ENCODE assay signal across 21 cellular contexts in genomic region chr6:3245216-3245615, GRCh38. TPM values are rescaled to one million over a fixed set of nuclear protein-coding genes. Genes with fewer than 3 reads are reported as not detected.
A peak's percentile ranks its signal among the peaks of the same experiment; 100 is the strongest.
DNase-seq lines count a peak whose midpoint lies in the region; ATAC-seq, FAIRE-seq and TF ChIP-seq lines count a peak whose summit lies in the region.
"Had no signal": no experiment of that assay in that cellular context is flagged by ENCODE, and none has a peak within 500 bp of the region (broad histone marks: within the 10 kb centered on the region; RNA-seq: fewer than 3 reads in every experiment).

No MANE protein-coding gene starts in this region.

- no peak overlapping the region for H3K4ac ChIP-seq in mesenchymal stem cell (ENCODE audit: low read depth in 1 of 2, low read length in 2 of 2)

- no peaks in the 10 kb centered on the region for H3K27me3 Mint-ChIP-seq in brain

- ATAC-seq in HepG2 (peak; percentile 36), GM21737 (IDR thresholded peaks at IDR 0.05; ENCODE audit: unreplicated experiment) (no peak)

- H3K4me3 ChIP-seq in HepG2 (replicated peaks in 1 of 3; ENCODE audit: insufficient read depth in 1 of 3, low read depth in 2 of 3, low read length in 3 of 3) (no peak overlapping the region), mesenchymal stem cell (ENCODE audit: insufficient read depth in 1 of 2, low read depth in 1 of 2, low read length in 2 of 2) (no peak overlapping the region)
- H3K4me3 ChIP-seq: BLaER1, GM23248 had no signal

- TF ChIP-seq POLR2A in HepG2 (IDR thresholded peaks at IDR 0.05; ENCODE audit: insufficient read depth in 1 of 2, low read depth in 2 of 2, low read length in 2 of 2): no peak
- TF ChIP-seq POLR2A in GM12891 (IDR thresholded peaks at IDR 0.05; ENCODE audit: low read depth, low read length): no peak

- H3K27me3 ChIP-seq in HepG2 (ENCODE audit: control insufficient read depth in 1 of 2, insufficient read depth in 2 of 2, low read length in 2 of 2) (peaks cover 9 to 45% of the 10 kb centered on the region in 2 experiments; a peak in 3 of 5 replicates), mesenchymal stem cell (ENCODE audit: control insufficient read depth in 1 of 2, insufficient read depth in 1 of 2, low read length in 2 of 2) (peaks cover 0 to 39% of the 10 kb centered on the region in 2 experiments)
- H3K27me3 ChIP-seq: BLaER1 had no signal

- FAIRE-seq in HepG2 (lab: Jason Lieb, UNC) (no peak), GM12891 (lab: Jason Lieb, UNC) (no peak)
- FAIRE-seq: D721Med, GM12892, H1 had no signal

- peaks cover 42% of the 10 kb centered on the region for H3K4me1 ChIP-seq in HepG2 (ENCODE audit: insufficient read depth, low read length)
- peaks cover 20% of the 10 kb centered on the region for H3K4me1 ChIP-seq in mesenchymal stem cell (ENCODE audit: control insufficient read depth, insufficient read depth, low read depth, low read length)
- H3K4me1 ChIP-seq: BLaER1 had no signal

- in situ Hi-C loops in HepG2 (cut with HindIII; ENCODE audit: extremely low pct_ligation_motif_present, low pct_unique_long_range_greater_than_20kb) (loop anchor here (5.0 kb wide), 1 partner anchor 108 kb away; no protein-coding TSS in a partner anchor), ACHN (cut with HindIII; ENCODE audit: low pct_ligation_motif_present, low pct_unique_long_range_greater_than_20kb, low sequenced_read_pairs) (no loop called here)

- peaks cover 0 to 4% (median 0%) of the 10 kb centered on the region in 5 experiments for H3K9me3 Mint-ChIP-seq in brain
- H3K9me3 Mint-ChIP-seq: CD4-positive, alpha-beta T cell; CD8-positive, alpha-beta memory T cell had no signal

- TF ChIP-seq EP300 in HepG2 (IDR thresholded peaks at IDR 0.05; ENCODE audit: low read depth in 2 of 2, low read length in 2 of 2) (0 out of 4 replicates have a peak, but pooled peaks of 1 of the 2 experiments have one; percentile 23), HepG2 (CRISPR knock-in tag; IDR thresholded peaks at IDR 0.05; ENCODE audit: borderline replicate concordance) (no peak)

- TF ChIP-seq CTCF in brain (conservative IDR thresholded peaks at IDR 0.05): no peak
- TF ChIP-seq CTCF in HepG2 (CRISPR knock-in tag; IDR thresholded peaks at IDR 0.05): no peak

- H2BK5ac ChIP-seq in mesenchymal stem cell (ENCODE audit: low read depth, low read length, poor library complexity, severe bottlenecking): no peak overlapping the region

- CTCF ChIA-PET in HepG2 (lab: Yijun Ruan, JAX; ENCODE audit: low intra/inter-chr PET ratio, low total read pairs): no interaction called here

- peak overlapping the region; percentile 2 for H2BK15ac ChIP-seq in mesenchymal stem cell (ENCODE audit: low read depth, poor library complexity, severe bottlenecking)

- peak overlapping the region in 4 of 5 experiments; percentile 51 to 88 (median 62) for H3K27ac Mint-ChIP-seq in brain
- H3K27ac Mint-ChIP-seq: B cell; CD14-positive monocyte; CD4-positive, alpha-beta T cell; CD8-positive, alpha-beta memory T cell had no signal

- WGBS in HepG2 (ENCODE audit: low lambda C conversion rate): 17% methylated on average over 5 of the region's 5 CpGs
- WGBS in mesenchymal stem cell: 99% methylated on average over 5 of the region's 5 CpGs

- H3K4me1 Mint-ChIP-seq in brain: peaks cover 80% of the 10 kb centered on the region
- H3K4me1 Mint-ChIP-seq: B cell; CD14-positive monocyte; CD8-positive, alpha-beta memory T cell had no signal

- H3K36me3 Mint-ChIP-seq in brain: peaks cover 42% of the 10 kb centered on the region
- H3K36me3 Mint-ChIP-seq: CD14-positive monocyte had no signal

- peak overlapping the region; percentile 58 for H2AK5ac ChIP-seq in mesenchymal stem cell (ENCODE audit: low read length, severe bottlenecking)

- peak overlapping the region; percentile 23 for H4K91ac ChIP-seq in mesenchymal stem cell (ENCODE audit: low read length)

- DNase-seq in HepG2 (ENCODE audit: low spot score): no peak
- DNase-seq in mesenchymal stem cell: no peak
- no peak for DNase-seq in GM12891 (ENCODE audit: insufficient read length, low spot score)
- DNase-seq in ACHN: no peak
- no peak for DNase-seq in germinal center (ENCODE audit: low spot score)
- DNase-seq: CD4-positive, alpha-beta T cell; CD8-positive, alpha-beta memory T cell; DMS 273 treated with DMSO at 0.1 percent for 48 hours; DMS79 treated with DMSO at 0.1 percent for 48 hours; GF-D8; GM23248; H7; HCEC 1CT had no signal

- TF ChIP-seq RAD21 in HepG2 (CRISPR knock-in tag; IDR thresholded peaks at IDR 0.05): no peak

- no peak overlapping the region for H3K9ac ChIP-seq in HepG2 (ENCODE audit: insufficient read depth, low read depth, low read length)
- H3K9ac ChIP-seq in mesenchymal stem cell (ENCODE audit: low read length): no peak overlapping the region
- H3K9ac ChIP-seq: BLaER1, GM23248 had no signal

- H3K4me2 ChIP-seq in HepG2 (ENCODE audit: low read depth, low read length) (peak overlapping the region; percentile 39; the same call in 1 of the 2 replicates), mesenchymal stem cell (ENCODE audit: low read length, poor library complexity, severe bottlenecking) (no peak overlapping the region)
- H3K4me2 ChIP-seq: BLaER1 had no signal

- no TSS peak for BruUV-seq in HepG2 (replicated peaks; lab: Mats Ljungman, UMichigan)

- no peak overlapping the region for H3K18ac ChIP-seq in mesenchymal stem cell (ENCODE audit: low read depth in 1 of 2, low read length in 2 of 2)

- no peak overlapping the region for H3K4me3 Mint-ChIP-seq in brain
- H3K4me3 Mint-ChIP-seq: B cell; CD14-positive monocyte; CD4-positive, alpha-beta T cell; CD8-positive, alpha-beta memory T cell had no signal

- no peaks in the 10 kb centered on the region for H3K79me1 ChIP-seq in mesenchymal stem cell (replicated peaks; ENCODE audit: low read length, poor library complexity, severe bottlenecking)

- H2BK120ac ChIP-seq in mesenchymal stem cell (ENCODE audit: low read depth, low read length): no peak overlapping the region

- H2BK12ac ChIP-seq in mesenchymal stem cell (ENCODE audit: low read length in 2 of 2): no peak overlapping the region

- no peak overlapping the region for H2AFZ ChIP-seq in HepG2 (ENCODE audit: low read length)
- no peak overlapping the region for H2AFZ ChIP-seq in mesenchymal stem cell (ENCODE audit: low read depth, low read length)
- H2AFZ ChIP-seq: GM23248 had no signal

- no peak overlapping the region for H3K23ac ChIP-seq in mesenchymal stem cell (ENCODE audit: low read length in 2 of 2)

- intact Hi-C loops in HepG2 (cut with micrococcal nuclease; ENCODE audit: unreplicated experiment): loop anchor here (5.0 kb wide), 2 partner anchors 38 to 248 kb away; partner anchors contain the start of gene NQO2

- no peak overlapping the region for H4K8ac ChIP-seq in mesenchymal stem cell (ENCODE audit: low read length)

- H3K79me2 ChIP-seq in HepG2 (ENCODE audit: insufficient read depth, low read length): no peaks in the 10 kb centered on the region

- POLR2A ChIA-PET in HepG2 (lab: Yijun Ruan, JAX): interaction anchor here (0.5 to 1.2 kb wide), 3 partner anchors 14 to 126 kb away, joined by 3 to 4 read pairs (median 4); no protein-coding TSS in a partner anchor

- H3K27ac ChIP-seq in HepG2 (ENCODE audit: extremely low read length, insufficient read depth, low read length): no peak overlapping the region
- no peak overlapping the region for H3K27ac ChIP-seq in mesenchymal stem cell (ENCODE audit: low read length, poor library complexity, severe bottlenecking)
- H3K27ac ChIP-seq: BLaER1, GM23248 had no signal

- H3K36me3 ChIP-seq in HepG2 (replicated peaks in 1 of 2; ENCODE audit: control insufficient read depth in 1 of 2, insufficient read depth in 2 of 2, low read length in 2 of 2) (no peaks in the 10 kb centered on the region), mesenchymal stem cell (ENCODE audit: control insufficient read depth in 1 of 2, insufficient read depth in 2 of 2, low read depth in 1 of 2, low read length in 2 of 2) (no peaks in the 10 kb centered on the region)
- H3K36me3 ChIP-seq: BLaER1 had no signal

- no peaks in the 10 kb centered on the region for H3K9me3 ChIP-seq in HepG2 (ENCODE audit: low read length)
- no peaks in the 10 kb centered on the region for H3K9me3 ChIP-seq in mesenchymal stem cell (ENCODE audit: control insufficient read depth, low read length)
- H3K9me3 ChIP-seq: BLaER1 had no signal

- H4K20me1 ChIP-seq in HepG2 (ENCODE audit: insufficient read depth, low read length): no peaks in the 10 kb centered on the region
- H4K20me1 ChIP-seq: BLaER1 had no signal

- no peak overlapping the region for H3K14ac ChIP-seq in mesenchymal stem cell (ENCODE audit: low read length in 2 of 2)

RNA-seq across cellular contexts. Expression of gene PSMG4, which starts 13.5 kb away (rescaled TPM):
- polyA plus RNA-seq in brain (ENCODE audit: insufficient read depth, low read depth, low replicate concordance) (20.5 TPM), HepG2 (2011; rRNA removed) (28.5 and 32.8 TPM in 2 replicates)
- 24.5 and 32.8 TPM in 2 replicates for total RNA-seq in HepG2 (2016; rRNA removed; fragmentation: Illumina TruSeq; extraction: Trizol)
- total RNA-seq in HepG2 (2016; cell fraction: cytosol; rRNA removed; fragmentation: Illumina TruSeq; extraction: Trizol; ENCODE audit: low read depth): 43.3 and 56.1 TPM in 2 replicates
- 26.0 and 30.5 TPM in 2 replicates for total RNA-seq in HepG2 (2016; cell fraction: insoluble cytoplasmic fraction; rRNA removed; fragmentation: Illumina TruSeq; extraction: Trizol)
- 33.3 and 46.1 TPM in 2 replicates for total RNA-seq in HepG2 (2016; cell fraction: membrane; rRNA removed; fragmentation: Illumina TruSeq; extraction: Trizol)
- 22.5 and 24.0 TPM in 2 replicates for total RNA-seq in HepG2 (2016; cell fraction: nucleus; rRNA removed; fragmentation: Illumina TruSeq; extraction: Trizol)
- 24.5 and 48.7 TPM in 2 replicates for polyA plus RNA-seq in HepG2 (2011; cell fraction: cytosol; rRNA removed)
- polyA plus RNA-seq in HepG2 (2011; cell fraction: nucleus; rRNA removed): 39.7 and 47.3 TPM in 2 replicates
- 24.7 TPM in 2 replicates for polyA plus RNA-seq in HepG2 (2012)
- 40.0 and 56.6 TPM in 2 replicates for polyA plus RNA-seq in HepG2 (2016; cell fraction: cytosol; fragmentation: Illumina TruSeq; extraction: Trizol; ENCODE audit: low read depth)
- 25.9 and 30.2 TPM in 2 replicates for polyA plus RNA-seq in HepG2 (2016; cell fraction: insoluble cytoplasmic fraction; fragmentation: Illumina TruSeq; extraction: Trizol; ENCODE audit: low read depth)
- 27.5 and 37.6 TPM in 2 replicates for polyA plus RNA-seq in HepG2 (2016; cell fraction: membrane; fragmentation: Illumina TruSeq; extraction: Trizol; ENCODE audit: low read depth)
- polyA plus RNA-seq in HepG2 (2016; cell fraction: nucleus; fragmentation: Illumina TruSeq; extraction: Trizol; ENCODE audit: insufficient read depth, low read depth): 36.5 and 39.2 TPM in 2 replicates
- polyA minus RNA-seq in HepG2 (2011; rRNA and poly(A)+ RNA removed; ENCODE audit: low replicate concordance): 28.6 and 43.2 TPM in 2 replicates
- polyA minus RNA-seq in HepG2 (2011; cell fraction: cytosol; rRNA and poly(A)+ RNA removed): 12.1 and 14.2 TPM in 2 replicates
- polyA minus RNA-seq in HepG2 (2011; cell fraction: nucleus; rRNA and poly(A)+ RNA removed): 23.0 and 28.2 TPM in 2 replicates
- 24.6 TPM for polyA plus RNA-seq in mesenchymal stem cell (2013, experiment 1 of 2)
- 26.0 TPM for polyA plus RNA-seq in mesenchymal stem cell (2013, experiment 2 of 2)
- 36.3 TPM for polyA plus RNA-seq in GM12891 (2012; ENCODE audit: low read depth, missing spikeins)

RNA-seq across cellular contexts. Expression of gene TUBB2B, which starts 17.8 kb away (rescaled TPM):
- 1,989 TPM for polyA plus RNA-seq in brain (ENCODE audit: insufficient read depth, low read depth, low replicate concordance)
- total RNA-seq in HepG2 (2016; rRNA removed; fragmentation: Illumina TruSeq; extraction: Trizol): 9.3 and 10.3 TPM in 2 replicates
- total RNA-seq in HepG2 (2016; cell fraction: cytosol; rRNA removed; fragmentation: Illumina TruSeq; extraction: Trizol; ENCODE audit: low read depth): 4.4 and 4.7 TPM in 2 replicates
- 7.4 and 10.0 TPM in 2 replicates for total RNA-seq in HepG2 (2016; cell fraction: insoluble cytoplasmic fraction; rRNA removed; fragmentation: Illumina TruSeq; extraction: Trizol)
- 7.0 TPM in 2 replicates for total RNA-seq in HepG2 (2016; cell fraction: membrane; rRNA removed; fragmentation: Illumina TruSeq; extraction: Trizol)
- 4.2 TPM in 2 replicates for total RNA-seq in HepG2 (2016; cell fraction: nucleus; rRNA removed; fragmentation: Illumina TruSeq; extraction: Trizol)
- polyA plus RNA-seq in HepG2 (2011; rRNA removed): 23.6 and 39.5 TPM in 2 replicates
- 33.6 and 35.1 TPM in 2 replicates for polyA plus RNA-seq in HepG2 (2011; cell fraction: cytosol; rRNA removed)
- polyA plus RNA-seq in HepG2 (2011; cell fraction: nucleus; rRNA removed): 20.7 and 31.9 TPM in 2 replicates
- 18.7 and 50.4 TPM in 2 replicates for polyA plus RNA-seq in HepG2 (2012)
- polyA plus RNA-seq in HepG2 (2016; cell fraction: cytosol; fragmentation: Illumina TruSeq; extraction: Trizol; ENCODE audit: low read depth): 3.0 and 3.6 TPM in 2 replicates
- 8.6 and 11.7 TPM in 2 replicates for polyA plus RNA-seq in HepG2 (2016; cell fraction: insoluble cytoplasmic fraction; fragmentation: Illumina TruSeq; extraction: Trizol; ENCODE audit: low read depth)
- polyA plus RNA-seq in HepG2 (2016; cell fraction: membrane; fragmentation: Illumina TruSeq; extraction: Trizol; ENCODE audit: low read depth): 4.9 and 7.1 TPM in 2 replicates
- 6.5 and 6.8 TPM in 2 replicates for polyA plus RNA-seq in HepG2 (2016; cell fraction: nucleus; fragmentation: Illumina TruSeq; extraction: Trizol; ENCODE audit: insufficient read depth, low read depth)
- polyA minus RNA-seq in HepG2 (2011; rRNA and poly(A)+ RNA removed; ENCODE audit: low replicate concordance): 39.5 TPM in 1 of 2 replicates, not detected in the other
- 20.2 and 27.6 TPM in 2 replicates for polyA minus RNA-seq in HepG2 (2011; cell fraction: cytosol; rRNA and poly(A)+ RNA removed)
- 4.5 and 11.2 TPM in 2 replicates for polyA minus RNA-seq in HepG2 (2011; cell fraction: nucleus; rRNA and poly(A)+ RNA removed)
- 24.5 TPM for polyA plus RNA-seq in mesenchymal stem cell (2013, experiment 1 of 2)
- polyA plus RNA-seq in mesenchymal stem cell (2013, experiment 2 of 2): 25.5 TPM
- polyA plus RNA-seq in GM12891 (2012; ENCODE audit: low read depth, missing spikeins): 33.4 TPM
- total RNA-seq: B cell; CD4-positive, alpha-beta T cell had no signal

Comparison
In these comparisons a context has a peak if more than half of its experiments do, and no peak if none do; other contexts are left out.
1. RNA of gene TUBB2B, which starts 17.8 kb away (polyA plus RNA-seq): 1,989 TPM in brain (single experiment); 3.0 to 50.4 TPM in HepG2; every median in the first group is over 10 times any median in the second.